Comparison of ENCODE assay signal across 10 cellular contexts in genomic region chr21:45291613-45292398, GRCh38. TPM values are rescaled to one million over a fixed set of nuclear protein-coding genes. Genes with fewer than 3 reads are reported as not detected.
DNase-seq lines count a peak whose midpoint lies in the region; ATAC-seq and TF ChIP-seq lines count a peak whose summit lies in the region.
"Had no signal": no experiment of that assay in that cellular context is flagged by ENCODE, and none has a peak within 500 bp of the region (broad histone marks: within the 10 kb centered on the region; RNA-seq: fewer than 3 reads in every experiment).

No MANE protein-coding gene starts in this region.

- peaks cover 10% of the 10 kb centered on the region for H3K27me3 Mint-ChIP-seq in neural crest cell (ENCODE audit: low read depth)

- H3K4me3 Mint-ChIP-seq in neural crest cell: peak overlapping the region; percentile 84
- H3K4me3 Mint-ChIP-seq: T-helper 1 cell treated with Interleukin-12 subunit alpha and Interleukin-12 subunit beta and Interleukin-4 antibody, amounts not matched to agents 30 μg/mL and 1 μg/mL, for 36 hours had no signal

- no peak for TF ChIP-seq CTCF in neural crest cell (conservative IDR thresholded peaks at IDR 0.05)

- no peaks in the 10 kb centered on the region for H3K9me3 Mint-ChIP-seq in neural crest cell
- H3K9me3 Mint-ChIP-seq: activated T-helper 2 cell treated with anti-CD3 and anti-CD28 coated beads, Interferon-gamma antibody, Interleukin-2, Interleukin-4, amounts not matched to agents 10 μg/mL and 5 μg/mL and 100 μg/mL, durations not matched to agents 14 hours and 24 hours and 36 hours; T-helper 1 cell treated with Interleukin-12 subunit alpha and Interleukin-12 subunit beta and Interleukin-4 antibody, amounts not matched to agents 30 μg/mL and 1 μg/mL, for 36 hours had no signal

- ATAC-seq in Right ventricle myocardium inferior: no peak
- no peak for ATAC-seq in Right ventricle myocardium superior (ENCODE audit: poor library complexity)
- ATAC-seq in GM21381 (IDR thresholded peaks at IDR 0.05; ENCODE audit: unreplicated experiment): no peak
- no peak for ATAC-seq in HG02571 (IDR thresholded peaks at IDR 0.05; ENCODE audit: unreplicated experiment)
- ATAC-seq in GM18873 (IDR thresholded peaks at IDR 0.05; ENCODE audit: low FRiP score, unreplicated experiment): no peak

- peak; percentile 60 for DNase-seq in Right ventricle myocardium inferior (ENCODE audit: missing footprints)
- DNase-seq in Right ventricle myocardium superior: no peak
- peak; percentile 51 for DNase-seq in ecto neural progenitor cell (ENCODE audit: low spot score)
- no peak for DNase-seq in neural crest cell (ENCODE audit: low read depth, low spot score)
- DNase-seq in NCI-H2196 (lab: John Stamatoyannopoulos, UW; ENCODE audit: unreplicated experiment): no peak

- no peak overlapping the region for H3K27ac Mint-ChIP-seq in neural crest cell (ENCODE audit: unreplicated experiment)
- H3K27ac Mint-ChIP-seq: T-helper 1 cell treated with Interleukin-12 subunit alpha and Interleukin-12 subunit beta and Interleukin-4 antibody, amounts not matched to agents 30 μg/mL and 1 μg/mL, for 36 hours had no signal

- peaks cover 48% of the 10 kb centered on the region for H3K4me1 Mint-ChIP-seq in neural crest cell

- no peaks in the 10 kb centered on the region for H3K36me3 Mint-ChIP-seq in neural crest cell (ENCODE audit: low read depth)

- intact Hi-C loops in Right ventricle myocardium inferior (cut with DNase I): loop anchor here (1.0 to 5.0 kb wide), 2 partner anchors 147 to 305 kb away; no protein-coding TSS in a partner anchor
- intact Hi-C loops in Right ventricle myocardium superior (cut with DNase I): loop anchor here (1.0 kb wide), 1 partner anchor 147 kb away; no protein-coding TSS in a partner anchor

RNA-seq across cellular contexts. Expression of gene POFUT2, which starts 4.1 kb away (rescaled TPM):
- total RNA-seq in Right ventricle myocardium inferior: 16.9 TPM
- 15.3 TPM for total RNA-seq in Right ventricle myocardium superior
- total RNA-seq in neural crest cell: 35.4 and 39.5 TPM in 2 replicates

Comparison
In these comparisons a context has a peak if more than half of its experiments do, and no peak if none do; other contexts are left out.
1. DNase-seq: peak in Right ventricle myocardium inferior (single experiment) and ecto neural progenitor cell (single experiment); none in Right ventricle myocardium superior (single experiment), neural crest cell (single experiment) and NCI-H2196 (single experiment).